In genomic region chr9:107223381-107223780, GRCh38 we compare ENCODE assay signal across 24 cellular contexts.
"Had no signal": no experiment of that assay in that cellular context is flagged by ENCODE, and none has a peak within 500 bp of the region (broad histone marks: within the 10 kb centered on the region; RNA-seq: fewer than 3 reads in every experiment).

No MANE protein-coding gene starts in this region.

- H3K27me3 ChIP-seq: pancreas, sigmoid colon, suprapubic skin, tibial nerve, uterus had no signal

- FAIRE-seq: islet of Langerhans, kidney, pancreas, small intestine had no signal

- ATAC-seq: left colon; left lung; lower lobe of right lung; naive thymus-derived CD8-positive, alpha-beta T cell; pancreas; right cardiac atrium; stimulated activated effector memory CD8-positive, alpha-beta T cell treated with anti-CD3 and anti-CD28 coated beads, Interleukin-12 subunit alpha, Interleukin-12 subunit beta, amount 100 ng/mL, for 72 hours had no signal

- H3K4me1 ChIP-seq: left lung, lower lobe of right lung, prostate gland, sigmoid colon, tibial nerve, uterus had no signal

- H3K4me3 ChIP-seq: left lung, lower lobe of right lung, pancreas, prostate gland, sigmoid colon, spleen, suprapubic skin, tibial nerve, uterus had no signal

- H3K9me3 ChIP-seq: left lung, lower lobe of right lung, pancreas, prostate gland, sigmoid colon, spleen, suprapubic skin, tibial nerve, uterus had no signal

- DNase-seq: hypothalamus; immature natural killer cell; kidney; left colon; left lung; lower lobe of right lung; mammary epithelial cell; naive thymus-derived CD8-positive, alpha-beta T cell; nucleus accumbens; pancreas; posterior cingulate gyrus; retina; right cardiac atrium; sigmoid colon; small intestine; spleen; stimulated activated CD4-positive, alpha-beta T cell treated with anti-CD3 and anti-CD28 coated beads, Interleukin-4, amount 100 ng/mL, for 24 hours; stimulated activated naive CD4-positive, alpha-beta T cell; uterus had no signal

- H3K36me3 ChIP-seq: left lung, lower lobe of right lung, pancreas, prostate gland, sigmoid colon, spleen, suprapubic skin, tibial nerve, uterus had no signal

- H3K27ac ChIP-seq: left lung, lower lobe of right lung, pancreas, prostate gland, sigmoid colon, spleen, suprapubic skin, tibial nerve, uterus had no signal
